ENCODE assay signal across 1 cellular context in the genomic region with DNA sequence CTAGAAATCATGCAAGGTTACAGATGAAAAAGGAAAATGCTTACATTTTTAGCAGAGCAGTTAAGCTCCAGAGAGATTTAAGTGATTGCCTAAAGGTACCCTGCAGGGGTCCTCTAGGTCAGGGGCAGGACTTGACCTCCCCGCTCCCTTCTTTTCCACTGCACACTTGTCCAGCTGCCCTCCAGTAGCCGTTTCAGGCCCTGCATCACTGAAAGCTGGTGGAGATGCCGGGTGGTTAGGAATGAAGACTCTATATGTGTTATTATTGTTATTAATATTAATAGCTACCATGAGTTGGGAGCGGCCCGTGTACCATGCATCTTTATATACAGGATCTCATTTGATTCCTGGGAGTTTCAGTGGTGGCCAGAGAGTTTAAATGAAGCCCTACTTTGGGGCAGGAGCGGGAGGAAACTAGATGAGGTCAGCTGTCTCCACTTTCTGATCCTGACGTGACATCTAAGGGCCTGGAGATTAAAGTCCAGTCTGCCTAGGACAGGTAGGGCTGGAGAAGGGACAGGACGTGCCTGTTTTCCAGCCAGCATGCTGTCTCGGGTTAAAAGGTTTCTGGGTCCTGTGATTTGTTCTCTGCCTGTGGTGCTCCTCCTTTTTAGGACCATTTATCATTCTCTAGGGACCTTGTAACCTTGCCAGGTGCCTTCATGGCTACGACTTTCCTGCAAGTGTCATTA.
TF ChIP-seq lines count a peak whose summit lies in the region.

No MANE protein-coding gene starts in this region.

TF ChIP-seq in IMR-90, 13 proteins besides CTCF, POLR2A, EP300 and RAD21 (continued from another document):
- no peak for TF ChIP-seq MAFK (IDR thresholded peaks at IDR 0.05; ENCODE audit: low read depth, low read length)
- no peak for TF ChIP-seq CEBPB (IDR thresholded peaks at IDR 0.05; ENCODE audit: low read depth, low read length)
- no peak for TF ChIP-seq MAZ (IDR thresholded peaks at IDR 0.05; ENCODE audit: borderline replicate concordance, low read depth, low read length)
